Comparison of ENCODE assay signal across 1 cellular context in genomic region chrX:48786341-48786800, GRCh38.
TF ChIP-seq lines count a peak whose summit lies in the region.

GATA1 (plus strand) TSS chrX:48786590; CDS start chrX:48791110, 4,520 bp downstream.

TF ChIP-seq in K562, 482 proteins besides CTCF, POLR2A, EP300 and RAD21 (continued from another document and continues in another):
- TF ChIP-seq MNT (conservative IDR thresholded peaks at IDR 0.05) (no peak), GABPB1 (CRISPR knock-in tag; IDR thresholded peaks at IDR 0.05) (0 out of 2 replicates have a peak, but pooled peaks have one; percentile 17), CXXC5 (CRISPR knock-in tag; IDR thresholded peaks at IDR 0.05) (no peak), STAT5B (CRISPR knock-in tag; IDR thresholded peaks at IDR 0.05) (no peak), ZNF707 (CRISPR knock-in tag; conservative IDR thresholded peaks at IDR 0.05) (no peak), RHOXF2B (CRISPR knock-in tag; conservative IDR thresholded peaks at IDR 0.05) (no peak), SUPT5H (IDR thresholded peaks at IDR 0.05) (peak; percentile 79), ZNF445 (CRISPR knock-in tag; IDR thresholded peaks at IDR 0.05; ENCODE audit: low read depth) (no peak), EHMT2 (IDR thresholded peaks at IDR 0.05) (no peak), MTA3 (IDR thresholded peaks at IDR 0.05; ENCODE audit: borderline replicate concordance) (no peak), OTX1 (CRISPR knock-in tag; IDR thresholded peaks at IDR 0.05) (no peak), TFAP4 (CRISPR knock-in tag; IDR thresholded peaks at IDR 0.05; ENCODE audit: borderline replicate concordance) (peak; percentile 29; the same call in 1 of the 2 replicates), PHF8 (IDR thresholded peaks at IDR 0.05; ENCODE audit: borderline replicate concordance, low read length) (peak; percentile 39; the same call in 1 of the 2 replicates), PPARD (CRISPR knock-in tag; IDR thresholded peaks at IDR 0.05) (no peak), ZNF174 (CRISPR knock-in tag; IDR thresholded peaks at IDR 0.05) (no peak), CCAR2 (IDR thresholded peaks at IDR 0.05; ENCODE audit: low read depth, low read length) (no peak), CHD1 (IDR thresholded peaks at IDR 0.05; ENCODE audit: low read length) (no peak), ZSCAN32 (CRISPR knock-in tag; IDR thresholded peaks at IDR 0.05) (no peak), THAP7 (CRISPR knock-in tag; IDR thresholded peaks at IDR 0.05) (no peak), PCBP2 (IDR thresholded peaks at IDR 0.05; ENCODE audit: low read depth, low read length, poor library complexity, severe bottlenecking) (no peak), COPS2 (conservative IDR thresholded peaks at IDR 0.05) (no peak), TEAD1 (CRISPR knock-in tag; IDR thresholded peaks at IDR 0.05) (0 out of 4 replicates have a peak, but pooled peaks of 1 of the 2 experiments have one; percentile 41), POLR2B (IDR thresholded peaks at IDR 0.05; ENCODE audit: low read depth, partially characterized antibody) (peak; percentile 65), CHD2 (IDR thresholded peaks at IDR 0.05; ENCODE audit: low read depth, low read length) (no peak), SMARCA5 (IDR thresholded peaks at IDR 0.05) (no peak), XRCC5 (IDR thresholded peaks at IDR 0.05; ENCODE audit: low read depth, low read length) (no peak), CBX1 (IDR thresholded peaks at IDR 0.05; ENCODE audit: low read depth) (no peak), RBM14 (IDR thresholded peaks at IDR 0.05; ENCODE audit: borderline replicate concordance, insufficient read depth, low read depth, low read length) (no peak), PHF21A (IDR thresholded peaks at IDR 0.05; ENCODE audit: borderline replicate concordance, low read depth) (no peak), MAX (CRISPR knock-in tag; IDR thresholded peaks at IDR 0.05) (no peak), TAF1 (IDR thresholded peaks at IDR 0.05; ENCODE audit: control insufficient read depth, extremely low read depth, insufficient read depth, low read length, severe bottlenecking) (peak; percentile 53), KHSRP (IDR thresholded peaks at IDR 0.05) (no peak), CLOCK (CRISPR knock-in tag; IDR thresholded peaks at IDR 0.05; ENCODE audit: borderline replicate concordance) (no peak), HCFC1 (IDR thresholded peaks at IDR 0.05; ENCODE audit: low read depth, low read length) (no peak), GTF2E2 (tag; IDR thresholded peaks at IDR 0.05) (no peak), ZNF316 (IDR thresholded peaks at IDR 0.05) (no peak), TBP (optimal IDR thresholded peaks at IDR 0.05; ENCODE audit: low read depth, low read length) (peak; percentile 41), ZNF274 (IDR thresholded peaks at IDR 0.05; ENCODE audit: borderline replicate concordance, low read depth, low read length) (no peak), KLF13 (tag; IDR thresholded peaks at IDR 0.05; ENCODE audit: borderline replicate concordance, low read depth) (no peak), FOXK2 (conservative IDR thresholded peaks at IDR 0.05 in 1 of 2, IDR thresholded peaks at IDR 0.05 in 1 of 2; ENCODE audit: low read depth in 2 of 2) (no peak), ZFP30 (CRISPR knock-in tag; IDR thresholded peaks at IDR 0.05; ENCODE audit: borderline replicate concordance) (no peak), BACH1 (tag; IDR thresholded peaks at IDR 0.05) (no peak), XRCC3 (IDR thresholded peaks at IDR 0.05) (no peak), SAP30 (IDR thresholded peaks at IDR 0.05; ENCODE audit: borderline replicate concordance, insufficient read depth, low read depth, low read length, poor library complexity, severe bottlenecking) (no peak), ZNF583 (CRISPR knock-in tag; IDR thresholded peaks at IDR 0.05) (no peak), STAT6 (CRISPR knock-in tag; IDR thresholded peaks at IDR 0.05) (no peak), ZNF695 (CRISPR knock-in tag; IDR thresholded peaks at IDR 0.05) (no peak), THAP12 (CRISPR knock-in tag; IDR thresholded peaks at IDR 0.05) (no peak), MAZ (CRISPR knock-in tag; conservative IDR thresholded peaks at IDR 0.05 in 1 of 2, IDR thresholded peaks at IDR 0.05 in 1 of 2) (peak in 1 of 2 experiments; percentile 68; a peak in 3 of 4 replicates), ETS1 (conservative IDR thresholded peaks at IDR 0.05; ENCODE audit: control insufficient read depth, low read depth, low read length) (no peak), CUX1 (CRISPR knock-in tag; IDR thresholded peaks at IDR 0.05) (no peak), ZNF143 (CRISPR knock-in tag; IDR thresholded peaks at IDR 0.05) (no peak), KDM2B (CRISPR knock-in tag; IDR thresholded peaks at IDR 0.05) (no peak), CBX2 (IDR thresholded peaks at IDR 0.05; ENCODE audit: insufficient read depth, low read length, poor library complexity, severe bottlenecking) (no peak), EZH2 (IDR thresholded peaks at IDR 0.05; ENCODE audit: borderline replicate concordance, low read depth, low read length) (no peak)
